In genomic region chr6:167530960-167531359, GRCh38 we compare ENCODE assay signal across 21 cellular contexts.
A peak's percentile ranks its signal among the peaks of the same experiment; 100 is the strongest.
DNase-seq lines count a peak whose midpoint lies in the region; TF ChIP-seq lines count a peak whose summit lies in the region.
"Had no signal": no experiment of that assay in that cellular context is flagged by ENCODE, and none has a peak within 500 bp of the region (broad histone marks: within the 10 kb centered on the region; RNA-seq: fewer than 3 reads in every experiment).

No MANE protein-coding gene starts in this region.

- H3K27ac ChIP-seq in ovary = no peak overlapping the region
- H3K27ac ChIP-seq: 22Rv1, C4-2B, RWPE1 had no signal

- 33 to 44% (median 35%) methylated on average over 16 of the region's 16 CpGs for WGBS in ovary, 3 donors

- TF ChIP-seq EP300 in ovary (IDR thresholded peaks at IDR 0.05) = no peak

- TF ChIP-seq POLR2A in ovary (IDR thresholded peaks at IDR 0.05) = no peak

- no peaks in the 10 kb centered on the region for H3K9me3 ChIP-seq in ovary
- H3K9me3 ChIP-seq: MG63 had no signal

- H3K36me3 ChIP-seq in ovary = no peaks in the 10 kb centered on the region
- H3K36me3 ChIP-seq: MG63 had no signal

- H3K4me3 ChIP-seq in ovary = no peak overlapping the region
- H3K4me3 ChIP-seq: MG63 had no signal

- no peaks in the 10 kb centered on the region for H3K4me1 ChIP-seq in ovary (ENCODE audit: insufficient read depth)

- intact Hi-C loops in ovary (cut with DNase I) = no loop called here

- DNase-seq in NCI-H1417 (lab: John Stamatoyannopoulos, UW) = peak in 2 of 3 experiments; percentile 30 to 59
- no peak for DNase-seq in NCI-H1417 treated with DMSO at 0.1 percent for 48 hours (lab: John Stamatoyannopoulos, UW)
- DNase-seq in NCI-H1092 treated with DMSO at 0.1 percent for 48 hours (lab: John Stamatoyannopoulos, UW) = peak; percentile 19
- peak; percentile 54 for DNase-seq in left kidney (ENCODE audit: low read depth, low spot score)
- DNase-seq in ovary = peak in 3 of 5 donors; percentile 32 to 67 (median 41)
- DNase-seq in NCI-H1694 treated with DMSO at 0.1 percent for 48 hours (lab: John Stamatoyannopoulos, UW) = no peak
- no peak for DNase-seq in NOMO-1 treated with dmso at 0.1 percent for 144 hours (lab: John Stamatoyannopoulos, UW; ENCODE audit: unreplicated experiment)
- no peak for DNase-seq in stimulated activated CD4-positive, alpha-beta T cell treated with anti-CD3 and anti-CD28 coated beads, Interleukin-4, amount 100 ng/mL, for 4 hours
- DNase-seq: CD8-positive, alpha-beta memory T cell; DMS 273 treated with DMSO at 0.1 percent for 48 hours; DND-41; KBM-7; MG63; NCI-H1436; NCI-H187 treated with DMSO at 0.1 percent for 48 hours; NCI-H2107; NCI-H446 treated with DMSO at 0.1 percent for 48 hours; SHP77 had no signal

- no peaks in the 10 kb centered on the region for H3K27me3 ChIP-seq in ovary
- H3K27me3 ChIP-seq: MG63 had no signal

- no peak for TF ChIP-seq CTCF in ovary (IDR thresholded peaks at IDR 0.05)

Comparison
In these comparisons a context has a peak if more than half of its experiments do, and no peak if none do; other contexts are left out.
1. DNase-seq: peak in NCI-H1417 (2 of 3), NCI-H1092 treated with DMSO at 0.1 percent for 48 hours (single experiment), left kidney (single experiment) and ovary (3 of 5); none in NCI-H1417 treated with DMSO at 0.1 percent for 48 hours (single experiment), NCI-H1694 treated with DMSO at 0.1 percent for 48 hours (single experiment), NOMO-1 treated with dmso at 0.1 percent for 144 hours (single experiment) and stimulated activated CD4-positive, alpha-beta T cell treated with anti-CD3 and anti-CD28 coated beads, Interleukin-4, amount 100 ng/mL, for 4 hours (0 of 2).